31 cellular contexts compared by ENCODE assay signal in the genomic region with DNA sequence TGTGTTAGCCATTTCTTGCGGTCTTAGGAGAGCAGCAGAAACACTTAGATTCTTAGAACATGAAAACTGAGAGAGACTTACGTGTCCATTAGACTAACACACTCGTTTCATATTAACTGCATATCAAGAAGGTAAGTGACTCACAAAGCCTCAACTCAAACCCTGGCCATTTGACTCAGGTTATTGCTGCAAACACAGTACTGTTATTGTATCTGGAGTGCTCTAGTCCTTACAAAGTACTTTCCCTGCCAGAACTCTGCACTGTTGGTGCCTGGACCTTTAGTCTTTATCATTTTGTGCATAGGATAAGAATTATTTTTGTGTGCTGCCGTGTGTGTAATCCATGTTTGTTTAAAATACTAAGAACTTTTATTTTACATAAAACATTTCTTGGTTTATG.
"Had no signal": no experiment of that assay in that cellular context is flagged by ENCODE, and none has a peak within 500 bp of the region (broad histone marks: within the 10 kb centered on the region; RNA-seq: fewer than 3 reads in every experiment).

No MANE protein-coding gene starts in this region.

- H3K27ac ChIP-seq: ascending aorta, cardiac muscle cell, WERI-Rb-1 had no signal

- H3K4me3 ChIP-seq: ascending aorta, cardiac muscle cell had no signal

- FAIRE-seq: bronchial epithelial cell had no signal

- H3K36me3 ChIP-seq: ascending aorta, cardiac muscle cell, WERI-Rb-1 had no signal

- H3K4me1 ChIP-seq: ascending aorta had no signal

- H3K27me3 ChIP-seq: ascending aorta, cardiac muscle cell had no signal

- ATAC-seq: activated CD4-positive, alpha-beta T cell treated with anti-CD3 and anti-CD28 coated beads for 36 hours; activated CD4-positive, CD25-positive, alpha-beta regulatory T cell treated with anti-CD3 and anti-CD28 coated beads, Interleukin-2, amount 50 U/mL, for 24 hours; activated CD8-positive, alpha-beta memory T cell treated with anti-CD3 and anti-CD28 coated beads, Interleukin-2, amount 10 ng/mL, durations not matched to agents 7 days and 5 days; activated CD8-positive, alpha-beta T cell treated with anti-CD3 and anti-CD28 coated beads, Interleukin-2, amount 10 ng/mL, durations not matched to agents 7 days and 5 days; activated naive CD8-positive, alpha-beta T cell treated with anti-CD3 and anti-CD28 coated beads, Interleukin-2, amount 50 U/mL, for 24 hours; WTC11 had no signal

- DNase-seq: activated CD4-positive, alpha-beta memory T cell treated with anti-CD3 and anti-CD28 coated beads, Interleukin-2, amount 10 ng/mL, durations not matched to agents 7 days and 5 days; activated CD4-positive, alpha-beta T cell treated with anti-CD3 and anti-CD28 coated beads for 1 hour; activated CD4-positive, alpha-beta T cell treated with anti-CD3 and anti-CD28 coated beads for 36 hours; activated CD4-positive, alpha-beta T cell treated with anti-CD3 and anti-CD28 coated beads for 48 hours; activated CD4-positive, alpha-beta T cell treated with anti-CD3 and anti-CD28 coated beads, Interleukin-2, amount 10 ng/mL, durations not matched to agents 7 days and 5 days; activated CD4-positive, alpha-beta T cell treated with anti-CD3 and anti-CD28 coated beads, Interleukin-2, amount 50 U/mL, for 48 hours; activated CD4-positive, CD25-positive, alpha-beta regulatory T cell; activated CD8-positive, alpha-beta memory T cell treated with anti-CD3 and anti-CD28 coated beads for 24 hours; activated CD8-positive, alpha-beta memory T cell treated with anti-CD3 and anti-CD28 coated beads, Interleukin-2, amount 10 ng/mL, durations not matched to agents 7 days and 5 days; activated CD8-positive, alpha-beta memory T cell treated with anti-CD3 and anti-CD28 coated beads, Interleukin-2, amount 50 U/mL, for 48 hours; activated CD8-positive, alpha-beta T cell treated with anti-CD3 and anti-CD28 coated beads, Interleukin-2, amount 10 ng/mL, durations not matched to agents 7 days and 5 days; activated effector memory CD4-positive, alpha-beta T cell treated with Interleukin-2 at 50 U/mL for 16 hours; activated gamma-delta T cell; activated naive CD4-positive, alpha-beta T cell treated with anti-CD3 and anti-CD28 coated beads, Interleukin-2, amount 10 ng/mL, durations not matched to agents 7 days and 5 days; activated naive CD4-positive, alpha-beta T cell treated with Interleukin-2 at 50 U/mL for 16 hours; activated naive CD8-positive, alpha-beta T cell treated with anti-CD3 and anti-CD28 coated beads, Interleukin-2, amount 10 ng/mL, durations not matched to agents 7 days and 5 days; activated naive CD8-positive, alpha-beta T cell treated with anti-CD3 and anti-CD28 coated beads, Interleukin-2, amount 50 U/mL, for 24 hours; activated T-cell treated with anti-CD3 and anti-CD28 coated beads, Interleukin-2, amount 50 U/mL, for 24 hours; activated T-cell treated with anti-CD3 and anti-CD28 coated beads, Interleukin-2, amount 50 U/mL, for 48 hours; amygdala; anterior cingulate cortex; caudate nucleus; cerebellar nuclear complex; T-helper 2 cell; T-helper 9 cell; WERI-Rb-1 had no signal
